17 cellular contexts compared by ENCODE assay signal in the genomic region with DNA sequence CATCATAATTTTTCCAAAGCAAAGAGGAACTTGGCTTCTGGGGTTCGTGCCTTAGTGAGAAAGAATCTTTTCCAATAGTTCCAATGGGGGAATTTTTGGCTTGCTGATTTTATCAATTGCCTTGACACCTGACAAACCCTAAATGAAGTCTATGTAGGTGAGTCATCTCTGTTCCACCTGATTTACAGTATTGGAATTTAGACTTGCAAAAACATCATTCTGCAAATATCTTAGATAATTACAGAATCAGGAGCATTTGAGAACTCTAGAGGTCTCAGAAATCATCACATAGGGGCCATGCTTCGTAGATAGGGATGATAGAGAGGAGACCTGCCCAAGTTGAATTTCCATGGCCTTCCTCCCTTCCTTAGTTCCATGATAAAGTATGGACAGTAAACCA. TPM values are rescaled to one million over a fixed set of nuclear protein-coding genes. Genes with fewer than 3 reads are reported as not detected.
DNase-seq lines count a peak whose midpoint lies in the region; ATAC-seq, FAIRE-seq and TF ChIP-seq lines count a peak whose summit lies in the region.
"Had no signal": no experiment of that assay in that cellular context is flagged by ENCODE, and none has a peak within 500 bp of the region (broad histone marks: within the 10 kb centered on the region; RNA-seq: fewer than 3 reads in every experiment).

No MANE protein-coding gene starts in this region.

- H3K9me3 ChIP-seq in RWPE2 (ENCODE audit: severe bottlenecking) (no peaks in the 10 kb centered on the region), trophoblast cell (ENCODE audit: insufficient read depth, low read depth, low read length) (no peaks in the 10 kb centered on the region), right lobe of liver (no peaks in the 10 kb centered on the region)
- H3K9me3 ChIP-seq: BLaER1 treated with 17β-estradiol and CSF1 and Interleukin-3, amounts not matched to agents 10 nM and 100 nM; Caco-2 had no signal

- no peak overlapping the region for H3K18ac ChIP-seq in trophoblast cell (ENCODE audit: low read length)

- TF ChIP-seq CTCF in RWPE2 (IDR thresholded peaks at IDR 0.05; ENCODE audit: poor library complexity, severe bottlenecking), result no peak
- no peak for TF ChIP-seq CTCF in bronchial epithelial cell (IDR thresholded peaks at IDR 0.05; ENCODE audit: insufficient read depth, low read length, severe bottlenecking)
- TF ChIP-seq CTCF in right lobe of liver (IDR thresholded peaks at IDR 0.05), result no peak

- no peak overlapping the region for H2BK5ac ChIP-seq in trophoblast cell (ENCODE audit: low read depth, low read length, poor library complexity)

- no peak for TF ChIP-seq POLR2A in right lobe of liver (IDR thresholded peaks at IDR 0.05)

- H3K79me2 ChIP-seq in trophoblast cell (ENCODE audit: control insufficient read depth, insufficient read depth, low read length, poor library complexity), result no peaks in the 10 kb centered on the region

- no peak overlapping the region for H3K14ac ChIP-seq in trophoblast cell (ENCODE audit: low read length)

- H3K27ac ChIP-seq in RWPE2 (ENCODE audit: poor library complexity, severe bottlenecking), result no peak overlapping the region
- H3K27ac ChIP-seq in trophoblast cell (ENCODE audit: low read depth, low read length), result no peak overlapping the region
- no peak overlapping the region for H3K27ac ChIP-seq in right lobe of liver
- H3K27ac ChIP-seq: BLaER1 treated with 17β-estradiol and CSF1 and Interleukin-3, amounts not matched to agents 10 nM and 100 nM; C4-2B had no signal

- no peak overlapping the region for H3K9ac ChIP-seq in trophoblast cell (ENCODE audit: low read length)
- H3K9ac ChIP-seq: BLaER1 treated with 17β-estradiol and CSF1 and Interleukin-3, amounts not matched to agents 10 nM and 100 nM had no signal

- intact Hi-C loops in right lobe of liver (cut with DNase I), result no loop called here

- no peak overlapping the region for H3K23ac ChIP-seq in trophoblast cell (ENCODE audit: low read length)

- H4K91ac ChIP-seq in trophoblast cell (ENCODE audit: low read depth, low read length), result no peak overlapping the region

- ATAC-seq in RWPE2 (ENCODE audit: low read depth) (peak; percentile 41; the same call in 1 of the 3 replicates), right lobe of liver (no peak)
- ATAC-seq: CD8-positive, alpha-beta T cell had no signal

- no peak overlapping the region for H3K4me2 ChIP-seq in trophoblast cell (ENCODE audit: low read length)
- H3K4me2 ChIP-seq: BLaER1 treated with 17β-estradiol and CSF1 and Interleukin-3, amounts not matched to agents 10 nM and 100 nM had no signal

- no peaks in the 10 kb centered on the region for H3K79me1 ChIP-seq in trophoblast cell (ENCODE audit: low read length)

- no peaks in the 10 kb centered on the region for H3K4me1 ChIP-seq in RWPE2 (ENCODE audit: insufficient read depth, poor library complexity, severe bottlenecking)
- no peaks in the 10 kb centered on the region for H3K4me1 ChIP-seq in trophoblast cell (ENCODE audit: control insufficient read depth in 1 of 2, insufficient read depth in 2 of 2, low read length in 2 of 2)
- H3K4me1 ChIP-seq in right lobe of liver, result no peaks in the 10 kb centered on the region
- H3K4me1 ChIP-seq: BLaER1 treated with 17β-estradiol and CSF1 and Interleukin-3, amounts not matched to agents 10 nM and 100 nM; Caco-2 had no signal

- FAIRE-seq in bronchial epithelial cell (lab: Jason Lieb, UNC), result no peak
- FAIRE-seq in GM19239 (lab: Jason Lieb, UNC), result no peak
- FAIRE-seq: GM12891 had no signal

- no CpG with 5 or more reads among the region's 2 CpGs for WGBS in trophoblast cell (ENCODE audit: extremely low coverage, insufficient coverage, insufficient read length)
- WGBS in right lobe of liver (ENCODE audit: insufficient coverage, low coverage, low lambda C conversion rate, missing lambda C conversion rate), result 93% methylated on average over 2 of the region's 2 CpGs

- H3K36me3 ChIP-seq in RWPE2 (ENCODE audit: low read depth) (peaks cover 7% of the 10 kb centered on the region), bronchial epithelial cell (ENCODE audit: control insufficient read depth, insufficient read depth, low read length) (no peaks in the 10 kb centered on the region), trophoblast cell (ENCODE audit: control insufficient read depth in 1 of 2, insufficient read depth in 2 of 2, low read length in 2 of 2) (no peaks in the 10 kb centered on the region), right lobe of liver (no peaks in the 10 kb centered on the region)

- no peak overlapping the region for H2AK5ac ChIP-seq in trophoblast cell (ENCODE audit: low read length)

- no peak overlapping the region for H2BK120ac ChIP-seq in trophoblast cell (ENCODE audit: insufficient read depth, low read length, poor library complexity)

- H2AFZ ChIP-seq in trophoblast cell (ENCODE audit: insufficient read depth, low read length, poor library complexity), result no peak overlapping the region

- H3K4me3 ChIP-seq in RWPE2 (ENCODE audit: severe bottlenecking) (no peak overlapping the region), bronchial epithelial cell (ENCODE audit: low read depth, low read length) (no peak overlapping the region), trophoblast cell (ENCODE audit: low read depth, low read length) (no peak overlapping the region), right lobe of liver (no peak overlapping the region)
- H3K4me3 ChIP-seq: BLaER1 treated with 17β-estradiol and CSF1 and Interleukin-3, amounts not matched to agents 10 nM and 100 nM had no signal

- no peak overlapping the region for H4K8ac ChIP-seq in trophoblast cell (ENCODE audit: low read depth, low read length)

- no peak overlapping the region for H4K12ac ChIP-seq in trophoblast cell (ENCODE audit: low read depth, low read length)

- no peak overlapping the region for H2BK12ac ChIP-seq in trophoblast cell (ENCODE audit: low read length)

- DNase-seq in RWPE2 (ENCODE audit: low spot score) (no peak), bronchial epithelial cell (ENCODE audit: low read depth) (peak; percentile 27), trophoblast cell (peak; percentile 47 to 90), NCI-H345 treated with DMSO at 0.1 percent for 48 hours (lab: John Stamatoyannopoulos, UW; ENCODE audit: unreplicated experiment) (no peak), right lobe of liver (no peak), GM19239 (ENCODE audit: insufficient read length, low spot score) (no peak)
- DNase-seq: 8988T; AML-193; Caco-2; Calu3; CD4-positive, alpha-beta T cell; CD8-positive, alpha-beta T cell; DMS79 treated with DMSO at 0.1 percent for 48 hours; GF-D8 had no signal

- no peak overlapping the region for H3K4ac ChIP-seq in trophoblast cell (ENCODE audit: low read depth, low read length)

- H3K27me3 ChIP-seq in RWPE2 (ENCODE audit: insufficient read depth, poor library complexity, severe bottlenecking), result no peaks in the 10 kb centered on the region
- no peaks in the 10 kb centered on the region for H3K27me3 ChIP-seq in bronchial epithelial cell (ENCODE audit: control insufficient read depth, insufficient read depth, low read length)
- no peaks in the 10 kb centered on the region for H3K27me3 ChIP-seq in trophoblast cell (ENCODE audit: insufficient read depth, low read length)
- H3K27me3 ChIP-seq in right lobe of liver, result no peaks in the 10 kb centered on the region
- H3K27me3 ChIP-seq: BLaER1 treated with 17β-estradiol and CSF1 and Interleukin-3, amounts not matched to agents 10 nM and 100 nM had no signal

RNA-seq across cellular contexts. Expression of a gene that starts 9.3 kb away (rescaled TPM):
- 2.1 and 2.4 TPM in 2 replicates for total RNA-seq in bronchial epithelial cell
- polyA plus RNA-seq in trophoblast cell (2013), result 2.4 TPM in 2 replicates
- total RNA-seq in right lobe of liver, result 1 to 10 TPM; 2.6 to 7.3 (median 4.5) TPM

Comparison
In these comparisons a context has a peak if more than half of its experiments do, and no peak if none do; other contexts are left out.
1. DNase-seq: peak in bronchial epithelial cell (single experiment) and trophoblast cell (2 of 2); none in RWPE2 (single experiment), NCI-H345 treated with DMSO at 0.1 percent for 48 hours (single experiment), right lobe of liver (0 of 3) and GM19239 (single experiment).